In the genomic region with DNA sequence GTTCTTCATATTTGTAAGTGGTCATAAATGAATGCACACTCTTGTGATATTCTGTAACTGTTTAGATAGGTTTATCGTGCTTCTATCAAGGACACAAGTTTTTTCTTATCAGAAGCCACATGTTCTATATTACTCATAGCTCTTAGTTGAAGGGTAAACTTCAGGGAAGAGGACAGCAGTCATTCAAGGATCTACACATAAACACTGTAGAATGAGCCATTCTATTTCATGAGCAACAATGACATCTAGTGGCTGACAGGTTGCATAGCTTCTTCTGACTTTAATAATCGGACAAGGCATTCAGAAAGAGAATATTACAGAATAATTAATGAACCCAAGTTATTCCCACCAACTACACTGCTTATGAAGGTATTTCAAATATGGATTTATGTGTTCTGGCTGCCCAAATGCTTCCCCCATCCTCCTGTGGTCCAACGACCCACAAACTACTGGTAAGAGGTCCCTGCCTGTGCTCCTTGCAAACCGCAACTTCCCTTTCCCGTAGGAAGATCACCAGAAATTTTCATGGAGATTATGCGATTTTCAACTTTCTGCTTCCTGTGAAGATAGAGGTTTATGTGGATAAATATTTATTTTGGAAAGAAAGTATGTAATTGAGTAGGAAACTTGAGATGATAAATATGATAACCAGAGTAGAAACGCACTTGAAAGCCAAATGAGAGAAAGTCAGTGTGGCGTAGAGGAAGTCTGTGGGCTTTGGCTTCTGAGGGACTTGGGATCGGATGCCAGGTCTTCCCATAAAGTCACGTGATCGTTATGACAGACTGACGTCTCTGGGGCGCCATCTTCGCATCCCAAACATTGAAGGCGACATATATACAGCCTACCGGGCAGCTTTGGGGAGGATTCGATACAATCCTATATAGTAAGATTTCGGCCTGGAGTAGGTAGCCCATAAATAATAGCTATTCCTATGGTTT, we compare ENCODE assay signal across 9 cellular contexts. TPM values are rescaled to one million over a fixed set of nuclear protein-coding genes. Genes with fewer than 3 reads are reported as not detected.
DNase-seq lines count a peak whose midpoint lies in the region; ATAC-seq and TF ChIP-seq lines count a peak whose summit lies in the region.
"Had no signal": no experiment of that assay in that cellular context is flagged by ENCODE, and none has a peak within 500 bp of the region (broad histone marks: within the 10 kb centered on the region; RNA-seq: fewer than 3 reads in every experiment).

No MANE protein-coding gene starts in this region.

- no peaks in the 10 kb centered on the region for H3K36me3 ChIP-seq in suprapubic skin

- no peak for TF ChIP-seq POLR2A in suprapubic skin (IDR thresholded peaks at IDR 0.05)

- peak; percentile 54 for DNase-seq in EH (ENCODE audit: low read depth)
- peak; percentile 75 for DNase-seq in NCI-H69 (lab: John Stamatoyannopoulos, UW)
- peak; percentile 46 to 81 for DNase-seq in T47D (ENCODE audit: low read depth in 1 of 2, low spot score in 1 of 2)
- peak; percentile 70 for DNase-seq in iris pigment epithelial cell (ENCODE audit: low read depth)
- DNase-seq in suprapubic skin (ENCODE audit: low spot score in 2 of 2) = no peak
- DNase-seq in stimulated activated CD4-positive, alpha-beta T cell treated with anti-CD3 and anti-CD28 coated beads, Interleukin-4, amount 100 ng/mL, for 1 hour = no peak

- H3K27ac ChIP-seq in suprapubic skin = no peak overlapping the region

- 62% methylated on average over 18 of the region's 18 CpGs for WGBS in suprapubic skin

- TF ChIP-seq EP300 in suprapubic skin (IDR thresholded peaks at IDR 0.05) = no peak

- ATAC-seq in GM19463 (IDR thresholded peaks at IDR 0.05; ENCODE audit: unreplicated experiment) (peak; percentile 83), HG03521 (IDR thresholded peaks at IDR 0.05; ENCODE audit: unreplicated experiment) (peak; percentile 69)

- peak; percentile 67 to 72 for TF ChIP-seq CTCF in suprapubic skin (IDR thresholded peaks at IDR 0.05)

- H3K4me1 ChIP-seq in suprapubic skin = peaks cover 6% of the 10 kb centered on the region

- H3K4me3 ChIP-seq in suprapubic skin = no peak overlapping the region

- no peaks in the 10 kb centered on the region for H3K27me3 ChIP-seq in suprapubic skin

- in situ Hi-C loops in T47D (cut with HindIII; ENCODE audit: low pct_unique_long_range_greater_than_20kb, low sequenced_read_pairs) = no loop called here

- H3K9me3 ChIP-seq in suprapubic skin = no peaks in the 10 kb centered on the region

RNA-seq across cellular contexts. Expression of gene ABCB5, which starts 16.7 kb away (rescaled TPM):
- total RNA-seq in suprapubic skin = 1 to 10 TPM in 1 of 4 donors, under 1 TPM in 1, not detected in 2; 0.55 to 2.3 TPM
- total RNA-seq: urinary bladder had no signal

Comparison
In these comparisons a context has a peak if more than half of its experiments do, and no peak if none do; other contexts are left out.
1. DNase-seq: peak in EH (single experiment), NCI-H69 (single experiment), T47D (2 of 2) and iris pigment epithelial cell (single experiment); none in suprapubic skin (0 of 2) and stimulated activated CD4-positive, alpha-beta T cell treated with anti-CD3 and anti-CD28 coated beads, Interleukin-4, amount 100 ng/mL, for 1 hour (single experiment).